In genomic region chr11:62787005-62787759, GRCh38 we compare ENCODE assay signal across 8 cellular contexts. TPM values are rescaled to one million over a fixed set of nuclear protein-coding genes. Genes with fewer than 3 reads are reported as not detected.
DNase-seq lines count a peak whose midpoint lies in the region; ATAC-seq and TF ChIP-seq lines count a peak whose summit lies in the region.

TSS of gene TMEM179B (plus strand) at chr11:62787402. CDS start at chr11:62787432, 30 bp downstream.

- H3K27me3 ChIP-seq in adrenal gland = no peaks in the 10 kb centered on the region
- H3K27me3 ChIP-seq in prostate gland (replicated peaks; ENCODE audit: insufficient read depth) = no peaks in the 10 kb centered on the region

- H3K9me3 ChIP-seq in adrenal gland (replicated peaks in 1 of 3) (no peaks in the 10 kb centered on the region), prostate gland (no peaks in the 10 kb centered on the region)

- ATAC-seq in HG02798 (IDR thresholded peaks at IDR 0.05; ENCODE audit: poor library complexity, unreplicated experiment) (peak; percentile 67), T-cell (replicated peaks in 1 of 4) (peak; percentile 70 to 78 (median 74)), left cardiac atrium (peak; percentile 90 to 92)

- H3K27me3 Mint-ChIP-seq in T-cell = no peaks in the 10 kb centered on the region

- H3K36me3 Mint-ChIP-seq in T-cell = peaks cover 18% of the 10 kb centered on the region

- intact Hi-C loops in adrenal gland (cut with DNase I) (loop anchor here in 1 of 2 donors (5.0 kb wide), 1 partner anchor 75 kb away; no protein-coding TSS in a partner anchor), left cardiac atrium (cut with DNase I) (loop anchor here (2.0 to 5.0 kb wide), 2 partner anchors 75 to 76 kb away; no protein-coding TSS in a partner anchor), prostate gland (cut with DNase I) (loop anchor here (2.0 to 5.0 kb wide), 2 partner anchors 76 to 95 kb away; partner anchors contain the start of gene SLC3A2)

- H3K9me3 Mint-ChIP-seq in T-cell = no peaks in the 10 kb centered on the region

- H3K36me3 ChIP-seq in adrenal gland (replicated peaks in 1 of 2) = peaks cover 0 to 23% of the 10 kb centered on the region in 2 donors
- peaks cover 4 to 9% of the 10 kb centered on the region in 2 donors for H3K36me3 ChIP-seq in prostate gland
- H3K36me3 ChIP-seq in urinary bladder (ENCODE audit: insufficient read depth) = peaks cover 4% of the 10 kb centered on the region

- H3K4me3 ChIP-seq in GM12875 (ENCODE audit: low read depth, low read length) (peak within 1 kb of the TSS; percentile 93), adrenal gland (peak within 1 kb of the TSS; percentile 63 to 96 (median 86)), prostate gland (peak within 1 kb of the TSS; percentile 90 to 93), urinary bladder (ENCODE audit: low read depth, low read length) (peak within 1 kb of the TSS; percentile 93)

- peak within 1 kb of the TSS; percentile 91 to 93 (median 91) for H3K4me3 Mint-ChIP-seq in T-cell

- peak within 1 kb of the TSS; percentile 95 to 96 for H3K27ac Mint-ChIP-seq in T-cell

- TF ChIP-seq POLR2A in adrenal gland (IDR thresholded peaks at IDR 0.05) (peak; percentile 83 to 98), prostate gland (IDR thresholded peaks at IDR 0.05) (peak; percentile 98)

- H3K27ac ChIP-seq in adrenal gland (peak within 1 kb of the TSS; percentile 87 to 99 (median 99)), prostate gland (peak within 1 kb of the TSS; percentile 94 to 98), urinary bladder (ENCODE audit: low read depth) (peak within 1 kb of the TSS; percentile 97)

- POLR2A ChIA-PET in T-cell (lab: Charles Lee) = interaction anchor here (1.0 to 4.0 kb wide), 8 partner anchors 9 to 122 kb away, joined by 3 to 23 read pairs (median 5); partner anchors contain the start of genes C11orf98 (in 1 of the 2), CSKMT (in 1 of the 2), HNRNPUL2 (in 1 of the 2) and STX5 (in 1 of the 2)

- DNase-seq in NCI-H1436 treated with DMSO at 0.1 percent for 48 hours (lab: John Stamatoyannopoulos, UW) (peak; percentile 90), T-cell (peak; percentile 93 to 100 (median 97)), adrenal gland (peak; percentile 98 to 99 (median 99)), left cardiac atrium (peak; percentile 99), prostate gland (ENCODE audit: low spot score) (peak; percentile 99)

- WGBS in adrenal gland, 4 donors = 0 to 1% (median 0%) methylated on average over 19 to 88 of the region's 88 CpGs
- WGBS in prostate gland = under 1% methylated on average over 51 of the region's 88 CpGs
- under 1% methylated on average over 88 of the region's 88 CpGs for WGBS in urinary bladder

- H3K4me1 ChIP-seq in adrenal gland (replicated peaks in 1 of 2) = peaks cover 32 to 39% of the 10 kb centered on the region in 2 donors
- H3K4me1 ChIP-seq in prostate gland (replicated peaks) = peaks cover 20% of the 10 kb centered on the region
- H3K4me1 ChIP-seq in urinary bladder (ENCODE audit: insufficient read depth) = no peaks in the 10 kb centered on the region

- CTCF ChIA-PET in T-cell (lab: Charles Lee) = interaction anchor here (0.6 to 3.4 kb wide), 19 partner anchors 13 to 362 kb away, joined by 3 to 32 read pairs (median 5); partner anchors contain the start of genes ZBTB3 (in 2 of the 2), HNRNPUL2 (in 1 of the 2), NXF1 (in 1 of the 2) and SLC3A2 (in 1 of the 2)

- peaks cover 37 to 49% (median 46%) of the 10 kb centered on the region in 3 donors for H3K4me1 Mint-ChIP-seq in T-cell

- TF ChIP-seq CTCF in GM12875 (IDR thresholded peaks at IDR 0.05; ENCODE audit: borderline replicate concordance, insufficient read depth, low read depth, low read length) (peak; percentile 77), adrenal gland (IDR thresholded peaks at IDR 0.05) (peak in 3 of 6 experiments; percentile 7 to 62 (median 46)), prostate gland (IDR thresholded peaks at IDR 0.05) (peak in 3 of 4 experiments; percentile 34 to 77 (median 59))

RNA-seq across cellular contexts. Expression of gene TMEM179B, which starts in this region (rescaled TPM):
- total RNA-seq in T-cell (10 to 100 TPM; 27.7 to 53.3 (median 46.5) TPM), adrenal gland (100 to 1,000 TPM in 3 of 8 donors, 10 to 100 TPM in 5; 55.4 to 217 (median 81.6) TPM), left cardiac atrium (10 to 100 TPM; 20.6 to 22.4 TPM), prostate gland (100 to 1,000 TPM; 139 to 200 TPM), urinary bladder (26.2 TPM)
- polyA plus RNA-seq in adrenal gland (10 to 100 TPM; 37.2 to 97.7 (median 66.6) TPM), urinary bladder (64.1 TPM)

Comparison
In these comparisons a context has a peak if more than half of its experiments do, and no peak if none do; other contexts are left out.
1. Peak in every context shown above with its lines: DNase-seq, ATAC-seq, H3K4me3 ChIP-seq and H3K27ac ChIP-seq.